ENCODE assay signal across 27 cellular contexts in the genomic region with DNA sequence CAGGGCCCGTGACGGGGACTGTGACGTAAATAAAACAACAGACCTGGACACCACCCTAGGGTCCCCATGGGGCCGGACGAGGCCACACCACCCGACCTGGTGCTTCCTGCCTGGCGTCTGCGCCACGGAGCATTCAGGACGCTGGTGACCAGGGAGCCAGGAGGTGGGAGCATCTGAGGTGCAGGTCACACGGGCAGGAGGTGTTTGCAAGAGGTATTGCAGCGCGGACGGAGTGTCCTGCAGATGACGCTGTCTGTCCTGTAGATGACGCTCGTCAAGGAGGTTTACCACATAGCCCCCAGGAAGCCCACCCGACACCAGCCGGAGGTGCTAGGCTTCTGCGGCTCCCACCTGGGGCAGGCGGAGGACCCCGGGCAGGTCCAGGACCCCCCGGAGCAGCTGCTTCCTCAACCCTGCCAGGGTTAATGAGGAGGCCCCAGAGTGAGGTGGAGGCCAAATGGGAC. TPM values are rescaled to one million over a fixed set of nuclear protein-coding genes. Genes with fewer than 3 reads are reported as not detected.
A peak's percentile ranks its signal among the peaks of the same experiment; 100 is the strongest.
DNase-seq lines count a peak whose midpoint lies in the region; ATAC-seq and TF ChIP-seq lines count a peak whose summit lies in the region.
"Had no signal": no experiment of that assay in that cellular context is flagged by ENCODE, and none has a peak within 500 bp of the region (broad histone marks: within the 10 kb centered on the region; RNA-seq: fewer than 3 reads in every experiment).

No MANE protein-coding gene starts in this region.

- no peaks in the 10 kb centered on the region for H3K4me1 Mint-ChIP-seq in natural killer cell treated with Interleukin-12 subunit alpha and Interleukin-12 subunit beta and Interleukin-15 and Interleukin-18, amount 100 ng/mL, for 72 hours (ENCODE audit: low read depth in 2 of 2)
- H3K4me1 Mint-ChIP-seq in natural killer cell: no peaks in the 10 kb centered on the region
- H3K4me1 Mint-ChIP-seq: activated naive CD8-positive, alpha-beta T cell treated with anti-CD3 and anti-CD28 coated beads, Interleukin-2, amount 50 U/mL, for 24 hours; CD14-positive monocyte had no signal

- H3K9me3 ChIP-seq in heart left ventricle (no peaks in the 10 kb centered on the region), mucosa of rectum (ENCODE audit: control insufficient read depth in 2 of 2, low read length in 2 of 2) (no peaks in the 10 kb centered on the region), aorta (ENCODE audit: control insufficient read depth, low read length) (no peaks in the 10 kb centered on the region), breast epithelium (no peaks in the 10 kb centered on the region)
- H3K9me3 ChIP-seq: left lung, uterus had no signal

- H3K4me1 ChIP-seq in heart left ventricle: no peaks in the 10 kb centered on the region
- peaks cover 40 to 52% of the 10 kb centered on the region in 2 donors for H3K4me1 ChIP-seq in mucosa of rectum (ENCODE audit: control insufficient read depth in 2 of 2, insufficient read depth in 2 of 2, low read length in 2 of 2)
- H3K4me1 ChIP-seq in aorta (ENCODE audit: control insufficient read depth in 1 of 2, insufficient read depth in 2 of 2, low read length in 2 of 2): no peaks in the 10 kb centered on the region
- peaks cover 0 to 4% of the 10 kb centered on the region in 2 donors for H3K4me1 ChIP-seq in breast epithelium
- H3K4me1 ChIP-seq: left lung, uterus had no signal

- TF ChIP-seq CTCF in natural killer cell (IDR thresholded peaks at IDR 0.05) (no peak), heart left ventricle (IDR thresholded peaks at IDR 0.05) (no peak), breast epithelium (IDR thresholded peaks at IDR 0.05) (no peak)

- no peak for ATAC-seq in natural killer cell treated with Interleukin-12 subunit alpha and Interleukin-12 subunit beta and Interleukin-15 and Interleukin-18, amount 100 ng/mL, for 72 hours
- ATAC-seq in natural killer cell (no peak), heart left ventricle (no peak), aorta (ENCODE audit: low FRiP score) (no peak), GM19035 (IDR thresholded peaks at IDR 0.05; ENCODE audit: unreplicated experiment) (no peak)
- ATAC-seq: activated CD8-positive, alpha-beta T cell treated with anti-CD3 and anti-CD28 coated beads for 36 hours; activated naive CD8-positive, alpha-beta T cell treated with anti-CD3 and anti-CD28 coated beads, Interleukin-2, amount 50 U/mL, for 24 hours; left lung had no signal

- H3K9ac ChIP-seq in mucosa of rectum (ENCODE audit: low read depth in 1 of 2, low read length in 2 of 2): peak overlapping the region in 1 of 2 donors; percentile 65

- H3K27ac Mint-ChIP-seq in natural killer cell treated with Interleukin-12 subunit alpha and Interleukin-12 subunit beta and Interleukin-15 and Interleukin-18, amount 100 ng/mL, for 72 hours: no peak overlapping the region
- no peak overlapping the region for H3K27ac Mint-ChIP-seq in natural killer cell
- H3K27ac Mint-ChIP-seq: activated CD8-positive, alpha-beta T cell treated with anti-CD3 and anti-CD28 coated beads for 36 hours; activated naive CD8-positive, alpha-beta T cell treated with anti-CD3 and anti-CD28 coated beads, Interleukin-2, amount 50 U/mL, for 24 hours; CD14-positive monocyte had no signal

- intact Hi-C loops in natural killer cell (cut with micrococcal nuclease): no loop called here
- intact Hi-C loops in heart left ventricle (cut with DNase I): no loop called here
- intact Hi-C loops in aorta (cut with DNase I): no loop called here
- intact Hi-C loops in breast epithelium (cut with DNase I; ENCODE audit: low total_unique reads): no loop called here

- TF ChIP-seq POLR2A in heart left ventricle (IDR thresholded peaks at IDR 0.05) (no peak), breast epithelium (IDR thresholded peaks at IDR 0.05) (no peak)

- H3K36me3 ChIP-seq in heart left ventricle (no peaks in the 10 kb centered on the region), mucosa of rectum (ENCODE audit: control insufficient read depth in 2 of 2, insufficient read depth in 2 of 2, low read length in 2 of 2) (no peaks in the 10 kb centered on the region), aorta (ENCODE audit: control insufficient read depth in 1 of 2, insufficient read depth in 2 of 2, low read length in 1 of 2) (no peaks in the 10 kb centered on the region), breast epithelium (no peaks in the 10 kb centered on the region)
- H3K36me3 ChIP-seq: left lung, uterus had no signal

- H3K9me3 Mint-ChIP-seq in natural killer cell treated with Interleukin-12 subunit alpha and Interleukin-12 subunit beta and Interleukin-15 and Interleukin-18, amount 100 ng/mL, for 72 hours: no peaks in the 10 kb centered on the region
- H3K9me3 Mint-ChIP-seq in natural killer cell: no peaks in the 10 kb centered on the region
- H3K9me3 Mint-ChIP-seq: activated CD8-positive, alpha-beta T cell treated with anti-CD3 and anti-CD28 coated beads for 36 hours; activated naive CD8-positive, alpha-beta T cell treated with anti-CD3 and anti-CD28 coated beads, Interleukin-2, amount 50 U/mL, for 24 hours had no signal

- H3K27me3 ChIP-seq in heart left ventricle (peaks cover 23 to 79% (median 40%) of the 10 kb centered on the region in 9 donors), mucosa of rectum (ENCODE audit: control insufficient read depth in 2 of 2, insufficient read depth in 2 of 2, low read length in 2 of 2) (no peaks in the 10 kb centered on the region), aorta (ENCODE audit: control insufficient read depth in 1 of 2, insufficient read depth in 2 of 2, low read length in 1 of 2) (no peaks in the 10 kb centered on the region), breast epithelium (peaks cover 4 to 67% of the 10 kb centered on the region in 2 donors)
- H3K27me3 ChIP-seq: uterus had no signal

- H3K27ac ChIP-seq in heart left ventricle (no peak overlapping the region), mucosa of rectum (ENCODE audit: low read depth in 2 of 2, low read length in 2 of 2) (peak overlapping the region; percentile 67 to 70), aorta (ENCODE audit: low read depth in 1 of 2, low read length in 2 of 2) (no peak overlapping the region), breast epithelium (no peak overlapping the region)
- H3K27ac ChIP-seq: left lung, RWPE1, uterus had no signal

- no peak overlapping the region for H3K4me3 ChIP-seq in heart left ventricle
- no peak overlapping the region for H3K4me3 ChIP-seq in mucosa of rectum (ENCODE audit: low read length in 2 of 2)
- no peak overlapping the region for H3K4me3 ChIP-seq in aorta (ENCODE audit: low read length in 2 of 2)
- H3K4me3 ChIP-seq in breast epithelium: no peak overlapping the region
- H3K4me3 ChIP-seq: left lung, uterus had no signal

- no peaks in the 10 kb centered on the region for H3K36me3 Mint-ChIP-seq in natural killer cell treated with Interleukin-12 subunit alpha and Interleukin-12 subunit beta and Interleukin-15 and Interleukin-18, amount 100 ng/mL, for 72 hours
- H3K36me3 Mint-ChIP-seq in natural killer cell: no peaks in the 10 kb centered on the region
- H3K36me3 Mint-ChIP-seq: CD14-positive monocyte had no signal

- peak; percentile 54 for DNase-seq in natural killer cell treated with Interleukin-12 subunit alpha and Interleukin-12 subunit beta and Interleukin-15 and Interleukin-18, amount 100 ng/mL, for 72 hours (ENCODE audit: low spot score)
- DNase-seq in natural killer cell (no peak), heart left ventricle (peak in 3 of 5 donors; percentile 13 to 47 (median 16)), aorta (peak; percentile 40 to 65), breast epithelium (ENCODE audit: low spot score in 2 of 2) (no peak), COR-L47 (lab: John Stamatoyannopoulos, UW) (no peak)
- DNase-seq: activated CD4-positive, CD25-positive, alpha-beta regulatory T cell; activated CD8-positive, alpha-beta T cell treated with anti-CD3 and anti-CD28 coated beads for 36 hours; activated gamma-delta T cell; activated naive CD8-positive, alpha-beta T cell treated with anti-CD3 and anti-CD28 coated beads, Interleukin-2, amount 50 U/mL, for 24 hours; activated T-cell treated with anti-CD3 and anti-CD28 coated beads for 4 hours; cortex of kidney; DMS 273 treated with DMSO at 0.1 percent for 48 hours; NCI-H1048; NCI-H187; nucleus accumbens; retina; stimulated activated CD4-positive, alpha-beta T cell treated with anti-CD3 and anti-CD28 coated beads, Interleukin-15, amount 100 ng/mL, for 24 hours; substantia nigra; T-helper 9 cell; uterus had no signal

- H3K4me3 Mint-ChIP-seq in natural killer cell treated with Interleukin-12 subunit alpha and Interleukin-12 subunit beta and Interleukin-15 and Interleukin-18, amount 100 ng/mL, for 72 hours: no peak overlapping the region
- no peak overlapping the region for H3K4me3 Mint-ChIP-seq in natural killer cell
- H3K4me3 Mint-ChIP-seq: activated CD8-positive, alpha-beta T cell treated with anti-CD3 and anti-CD28 coated beads for 36 hours; activated naive CD8-positive, alpha-beta T cell treated with anti-CD3 and anti-CD28 coated beads, Interleukin-2, amount 50 U/mL, for 24 hours; CD14-positive monocyte had no signal

- peaks cover 0 to 2% of the 10 kb centered on the region in 2 donors for H3K27me3 Mint-ChIP-seq in natural killer cell treated with Interleukin-12 subunit alpha and Interleukin-12 subunit beta and Interleukin-15 and Interleukin-18, amount 100 ng/mL, for 72 hours
- H3K27me3 Mint-ChIP-seq in natural killer cell (ENCODE audit: low read depth in 2 of 2): no peaks in the 10 kb centered on the region

- WGBS in heart left ventricle, 4 donors: 65 to 78% (median 75%) methylated on average over 15 to 23 of the region's 23 CpGs
- WGBS in aorta, 2 donors: 76 to 79% methylated on average over 23 of the region's 23 CpGs

RNA-seq across cellular contexts. Expression of gene MUC5B, which starts 1.0 kb away (rescaled TPM):
- not detected for total RNA-seq in natural killer cell treated with Interleukin-12 subunit alpha and Interleukin-12 subunit beta and Interleukin-15 and Interleukin-18, amount 100 ng/mL, for 72 hours
- total RNA-seq in natural killer cell: not detected
- total RNA-seq in heart left ventricle: not detected
- under 1 TPM in 1 of 2 donors, not detected in 1; 0.01 TPM for polyA plus RNA-seq in heart left ventricle
- not detected for total RNA-seq in aorta
- polyA plus RNA-seq in aorta: under 1 TPM in 1 of 2 donors, not detected in 1; 0.25 TPM
- total RNA-seq in breast epithelium: 1 to 10 TPM in 2 of 3 donors, not detected in 1; 2.0 to 6.9 TPM
- total RNA-seq: activated CD8-positive, alpha-beta T cell treated with anti-CD3 and anti-CD28 coated beads for 36 hours; LHCN-M2 had no signal
- polyA plus RNA-seq: CD14-positive monocyte had no signal

Comparison
In these comparisons a context has a peak if more than half of its experiments do, and no peak if none do; other contexts are left out.
1. DNase-seq: peak in natural killer cell treated with Interleukin-12 subunit alpha and Interleukin-12 subunit beta and Interleukin-15 and Interleukin-18, amount 100 ng/mL, for 72 hours (single experiment), heart left ventricle (3 of 5) and aorta (2 of 2); none in natural killer cell (single experiment), breast epithelium (0 of 2) and COR-L47 (single experiment).
2. H3K27ac ChIP-seq: peak in mucosa of rectum (2 of 2); none in heart left ventricle (0 of 12), aorta (0 of 2) and breast epithelium (0 of 2).